18 cellular contexts compared by ENCODE assay signal in the genomic region with DNA sequence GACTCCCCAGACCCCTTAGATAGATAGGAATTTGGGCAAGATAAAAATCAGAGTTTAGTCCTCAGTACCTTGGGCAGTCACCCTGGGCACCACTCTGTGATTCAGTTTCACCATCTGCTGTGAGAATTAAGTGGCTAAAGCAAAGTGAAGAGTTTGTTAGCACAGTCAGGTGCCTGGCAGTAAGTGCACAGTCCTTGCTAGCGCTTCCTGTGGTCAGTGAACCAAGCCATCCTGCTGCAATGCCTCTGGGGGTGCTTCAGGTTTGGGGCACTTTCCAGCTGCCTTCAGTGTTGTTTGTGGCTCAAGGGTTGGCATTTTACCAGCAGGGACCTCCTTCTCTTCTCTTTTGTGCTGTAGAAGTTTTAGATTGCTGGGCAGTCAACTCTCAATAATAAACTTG.
"Had no signal": no experiment of that assay in that cellular context is flagged by ENCODE, and none has a peak within 500 bp of the region (broad histone marks: within the 10 kb centered on the region; RNA-seq: fewer than 3 reads in every experiment).

No MANE protein-coding gene starts in this region.

- H3K4me3 ChIP-seq: adrenal gland, dorsolateral prefrontal cortex, mucosa of descending colon, ovary, right lobe of liver, smooth muscle cell, stomach, testis had no signal

- H3K4me3 Mint-ChIP-seq: activated CD4-positive, alpha-beta T cell treated with anti-CD3 and anti-CD28 coated beads, Interleukin-2, amount 10 ng/mL, durations not matched to agents 24 days and 14 days; activated CD8-positive, alpha-beta T cell treated with anti-CD3 and anti-CD28 coated beads, Interleukin-2, amount 10 ng/mL, durations not matched to agents 7 days and 5 days; activated naive CD4-positive, alpha-beta T cell treated with anti-CD3 and anti-CD28 coated beads, Interleukin-2, amount 50 U/mL, for 24 hours; memory B cell; naive thymus-derived CD4-positive, alpha-beta T cell had no signal

- H3K27me3 ChIP-seq: ovary, right lobe of liver, testis had no signal

- H3K4me1 Mint-ChIP-seq: activated CD4-positive, alpha-beta T cell treated with anti-CD3 and anti-CD28 coated beads, Interleukin-2, amount 10 ng/mL, durations not matched to agents 24 days and 14 days; activated naive CD4-positive, alpha-beta T cell treated with anti-CD3 and anti-CD28 coated beads, Interleukin-2, amount 50 U/mL, for 24 hours; memory B cell; naive thymus-derived CD4-positive, alpha-beta T cell had no signal

- H3K27ac ChIP-seq: adrenal gland, dorsolateral prefrontal cortex, ovary, right lobe of liver, stomach, testis had no signal

- H3K36me3 ChIP-seq: adrenal gland, ovary, right lobe of liver, stomach had no signal

- H3K9me3 ChIP-seq: adrenal gland, mucosa of descending colon, ovary, right lobe of liver, stomach, testis had no signal

- DNase-seq: activated CD4-positive, alpha-beta T cell treated with anti-CD3 and anti-CD28 coated beads, Interleukin-2, amount 10 ng/mL, durations not matched to agents 24 days and 14 days; activated CD4-positive, CD25-positive, alpha-beta regulatory T cell; activated CD8-positive, alpha-beta memory T cell treated with anti-CD3 and anti-CD28 coated beads, Interleukin-2, amount 50 U/mL, for 4 hours; activated CD8-positive, alpha-beta T cell treated with anti-CD3 and anti-CD28 coated beads, Interleukin-2, amount 10 ng/mL, durations not matched to agents 7 days and 5 days; activated effector memory CD4-positive, alpha-beta T cell treated with anti-CD3 and anti-CD28 coated beads, Interleukin-2, amount 50 U/mL, for 16 hours; activated T-cell treated with anti-CD3 and anti-CD28 coated beads, Interleukin-2, amount 50 U/mL, for 48 hours; adrenal gland; dorsolateral prefrontal cortex; mucosa of descending colon; naive thymus-derived CD4-positive, alpha-beta T cell; ovary; right lobe of liver; stomach; testis had no signal

- H3K4me1 ChIP-seq: adrenal gland, right lobe of liver, testis had no signal

- H3K36me3 Mint-ChIP-seq: activated naive CD4-positive, alpha-beta T cell treated with anti-CD3 and anti-CD28 coated beads, Interleukin-2, amount 50 U/mL, for 24 hours; memory B cell; naive thymus-derived CD4-positive, alpha-beta T cell had no signal

- ATAC-seq: activated CD8-positive, alpha-beta T cell treated with anti-CD3 and anti-CD28 coated beads, Interleukin-2, amount 10 ng/mL, durations not matched to agents 7 days and 5 days; left lobe of liver; mucosa of descending colon; naive thymus-derived CD4-positive, alpha-beta T cell; right lobe of liver had no signal

- H3K4me2 ChIP-seq: smooth muscle cell had no signal

- H3K27ac Mint-ChIP-seq: activated CD4-positive, alpha-beta T cell treated with anti-CD3 and anti-CD28 coated beads, Interleukin-2, amount 10 ng/mL, durations not matched to agents 24 days and 14 days; activated CD8-positive, alpha-beta T cell treated with anti-CD3 and anti-CD28 coated beads, Interleukin-2, amount 10 ng/mL, durations not matched to agents 7 days and 5 days; activated naive CD4-positive, alpha-beta T cell treated with anti-CD3 and anti-CD28 coated beads, Interleukin-2, amount 50 U/mL, for 24 hours; memory B cell; naive thymus-derived CD4-positive, alpha-beta T cell had no signal

- H3K9me3 Mint-ChIP-seq: activated CD4-positive, alpha-beta T cell treated with anti-CD3 and anti-CD28 coated beads, Interleukin-2, amount 10 ng/mL, durations not matched to agents 24 days and 14 days; activated naive CD4-positive, alpha-beta T cell treated with anti-CD3 and anti-CD28 coated beads, Interleukin-2, amount 50 U/mL, for 24 hours; memory B cell had no signal
